1 cellular context compared by ENCODE assay signal in genomic region chr7:151754688-151755130, GRCh38.
TF ChIP-seq lines count a peak whose summit lies in the region.

No MANE protein-coding gene starts in this region.

TF ChIP-seq in endothelial cell of umbilical vein, 7 proteins besides CTCF, POLR2A, EP300 and RAD21:
- TF ChIP-seq FOS (IDR thresholded peaks at IDR 0.05; ENCODE audit: borderline replicate concordance, insufficient read depth, low read length) (no peak), JUN (IDR thresholded peaks at IDR 0.05; ENCODE audit: borderline replicate concordance, insufficient read depth, insufficient read length, low read depth) (no peak), EZH2 (IDR thresholded peaks at IDR 0.05; ENCODE audit: borderline replicate concordance, low read depth, low read length, severe bottlenecking) (no peak), MAX (IDR thresholded peaks at IDR 0.05; ENCODE audit: insufficient read depth, insufficient read length) (no peak), MYC (IDR thresholded peaks at IDR 0.05; ENCODE audit: low read depth, low read length) (no peak)
